9 cellular contexts compared by ENCODE assay signal in the genomic region with DNA sequence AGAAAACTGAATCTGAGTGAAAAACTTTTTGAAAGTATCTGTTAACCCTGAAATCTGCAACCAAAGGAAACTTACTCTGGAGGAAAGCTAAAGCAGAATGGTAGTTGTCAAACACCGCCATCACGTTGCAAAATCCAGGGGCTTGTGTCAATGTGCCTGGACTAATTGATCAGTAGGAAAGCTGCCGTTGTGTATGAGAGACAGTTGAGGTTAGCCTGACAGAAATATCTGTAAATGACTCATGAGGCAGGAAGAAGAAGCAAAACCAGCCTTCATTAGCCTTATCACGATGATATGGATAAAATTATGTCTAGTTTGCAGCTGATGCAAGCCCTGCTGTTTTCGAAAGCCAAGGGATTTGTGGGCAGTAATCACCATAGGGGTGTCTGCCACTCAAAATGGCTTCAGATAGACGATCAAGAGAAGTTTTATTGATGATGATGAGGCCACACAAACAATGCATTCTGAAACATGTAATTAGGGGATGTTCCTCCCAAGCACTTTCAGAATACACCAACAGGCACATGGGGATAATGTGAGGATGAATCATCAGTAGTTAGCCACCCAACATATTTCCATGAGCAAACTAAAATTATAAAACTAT. TPM values are rescaled to one million over a fixed set of nuclear protein-coding genes. Genes with fewer than 3 reads are reported as not detected.
DNase-seq lines count a peak whose midpoint lies in the region; ATAC-seq, FAIRE-seq and TF ChIP-seq lines count a peak whose summit lies in the region.
"Had no signal": no experiment of that assay in that cellular context is flagged by ENCODE, and none has a peak within 500 bp of the region (broad histone marks: within the 10 kb centered on the region; RNA-seq: fewer than 3 reads in every experiment).

No MANE protein-coding gene starts in this region.

- no peak for TF ChIP-seq POLR2A in GM12878 (IDR thresholded peaks at IDR 0.05; ENCODE audit: low read depth, low read length)

- FAIRE-seq in G401.6 (lab: Jason Lieb, UNC) = peak; percentile 30
- FAIRE-seq in GM12878 (lab: Jason Lieb, UNC) = peak; percentile 82
- FAIRE-seq in pancreas (lab: Jason Lieb, UNC) = no peak

- H3K9me3 ChIP-seq in GM12878 (replicated peaks; ENCODE audit: control insufficient read depth, insufficient read depth, low read length) (no peaks in the 10 kb centered on the region), pancreas (no peaks in the 10 kb centered on the region), HAP-1 (no peaks in the 10 kb centered on the region)

- no peak for TF ChIP-seq RAD21 in GM12878 (IDR thresholded peaks at IDR 0.05; ENCODE audit: insufficient read depth, low read depth, low read length)

- peak; percentile 22 to 26; a peak in 2 of 4 replicates for TF ChIP-seq EP300 in GM12878 (IDR thresholded peaks at IDR 0.05; ENCODE audit: borderline replicate concordance in 1 of 2, control insufficient read depth in 1 of 2, low read depth in 2 of 2, low read length in 2 of 2)

- H3K27me3 ChIP-seq in GM12878 (replicated peaks in 1 of 2; ENCODE audit: control insufficient read depth in 2 of 2, insufficient read depth in 2 of 2, low read length in 1 of 2) = no peaks in the 10 kb centered on the region; a peak in 1 of 4 replicates
- no peaks in the 10 kb centered on the region for H3K27me3 ChIP-seq in pancreas
- no peaks in the 10 kb centered on the region for H3K27me3 ChIP-seq in HAP-1 (ENCODE audit: low read depth)

- H3K36me3 ChIP-seq in GM12878 (ENCODE audit: control insufficient read depth in 2 of 2, insufficient read depth in 2 of 2, low read length in 1 of 2) = no peaks in the 10 kb centered on the region
- no peaks in the 10 kb centered on the region for H3K36me3 ChIP-seq in pancreas
- no peaks in the 10 kb centered on the region for H3K36me3 ChIP-seq in HAP-1 (replicated peaks)

- H3K79me2 ChIP-seq in GM12878 (ENCODE audit: control insufficient read depth, insufficient read depth, low read length) = no peaks in the 10 kb centered on the region

- SMC1A ChIA-PET in GM12878 (lab: Charles Lee; ENCODE audit: uncharacterized antibody, unreplicated experiment) = interaction anchor here (1.2 to 7.4 kb wide), 10 partner anchors 9 to 132 kb away, joined by 3 to 116 read pairs (median 4); no protein-coding TSS in a partner anchor

- intact Hi-C loops in GM12878 (cut with micrococcal nuclease; ENCODE audit: unreplicated experiment) (loop anchor here (10.0 kb wide), 1 partner anchor 437 kb away; no protein-coding TSS in a partner anchor), pancreas (cut with DNase I) (no loop called here)

- in situ Hi-C loops in GM12878 (cut with MboI) = loop anchor here (10.0 kb wide), 3 partner anchors 127 to 437 kb away; no protein-coding TSS in a partner anchor
- in situ Hi-C loops in HAP-1 (cut with MboI; ENCODE audit: low sequenced_read_pairs) = loop anchor here (10.0 kb wide), 1 partner anchor 117 kb away; a partner anchor contains a TSS

- DNase-seq in NOMO-1 treated with DMSO at 0.1 percent for 48 hours (lab: John Stamatoyannopoulos, UW; ENCODE audit: unreplicated experiment) = peak; percentile 98
- DNase-seq in GM12878 (ENCODE audit: low read depth, low spot score) = peak; percentile 41
- no peak for DNase-seq in pancreas
- no peak for DNase-seq in HAP-1 (ENCODE audit: low spot score in 2 of 2)
- DNase-seq in NCI-H446 (lab: John Stamatoyannopoulos, UW) = no peak
- no peak for DNase-seq in middle frontal gyrus (ENCODE audit: extremely low spot score, low spot score)
- no peak for DNase-seq in DMS79 treated with DMSO at 0.1 percent for 48 hours (lab: John Stamatoyannopoulos, UW)
- DNase-seq: H7 had no signal

- no peak for TF ChIP-seq CTCF in GM12878 (IDR thresholded peaks at IDR 0.05 in 2 of 3, conservative IDR thresholded peaks at IDR 0.05 in 1 of 3; ENCODE audit: control insufficient read depth in 2 of 3, extremely low read depth in 1 of 3, insufficient read depth in 1 of 3, low read depth in 3 of 3, low read length in 3 of 3)
- no peak for TF ChIP-seq CTCF in pancreas (IDR thresholded peaks at IDR 0.05)

- 22% methylated on average over 6 of the region's 6 CpGs for WGBS in GM12878 (ENCODE audit: insufficient coverage, insufficient replicate concordance, low lambda C conversion rate, missing lambda C conversion rate)
- 48 to 51% methylated on average over 6 of the region's 6 CpGs for WGBS in pancreas, 2 donors

- no TSS peak for BruUV-seq in GM12878 (replicated peaks; lab: Mats Ljungman, UMichigan)

- CTCF ChIA-PET in GM12878 (lab: Yijun Ruan, JAX) = interaction anchor here (0.7 to 12.5 kb wide), 13 partner anchors 11 to 266 kb away, joined by 3 to 280 read pairs (median 4); no protein-coding TSS in a partner anchor

- H3K9ac ChIP-seq in GM12878 (ENCODE audit: control insufficient read depth, insufficient read depth, low read length) = no peak overlapping the region

- peak overlapping the region; percentile 54 for H3K4me2 ChIP-seq in GM12878 (ENCODE audit: control insufficient read depth, insufficient read depth)

- peak; percentile 76 for ATAC-seq in GM12878
- peak in 1 of 4 donors; percentile 10 for ATAC-seq in pancreas

- peak overlapping the region; percentile 66 for H2AFZ ChIP-seq in GM12878 (ENCODE audit: control insufficient read depth, low read depth, low read length)

- RAD21 ChIA-PET in GM12878 (lab: Charles Lee; ENCODE audit: unreplicated experiment) = interaction anchor here (1.0 to 5.5 kb wide), 7 partner anchors 10 to 164 kb away, joined by 3 to 41 read pairs (median 6); a partner anchor contains a TSS

- H4K20me1 ChIP-seq in GM12878 (ENCODE audit: control insufficient read depth, insufficient read depth) = no peaks in the 10 kb centered on the region

- no peak overlapping the region for H3K27ac ChIP-seq in GM12878 (ENCODE audit: control insufficient read depth, insufficient read depth)
- H3K27ac ChIP-seq in pancreas = peak overlapping the region in 3 of 4 donors; percentile 27 to 28 (median 28)

- POLR2A ChIA-PET in GM12878 (lab: Charles Lee) = interaction anchor here (0.6 to 3.1 kb wide), 10 partner anchors 15 to 270 kb away, joined by 3 to 17 read pairs (median 3); a partner anchor contains a TSS

- H3K4me3 ChIP-seq in GM12878 (no peak overlapping the region), pancreas (no peak overlapping the region), HAP-1 (no peak overlapping the region)

- H3K4me1 ChIP-seq in GM12878 (ENCODE audit: control insufficient read depth, insufficient read depth, low read length) = peaks cover 7% of the 10 kb centered on the region
- peaks cover 0 to 17% (median 0%) of the 10 kb centered on the region in 3 donors for H3K4me1 ChIP-seq in pancreas
- H3K4me1 ChIP-seq in HAP-1 = no peaks in the 10 kb centered on the region

TF ChIP-seq in GM12878, 131 proteins besides CTCF, POLR2A, EP300 and RAD21 (continues in another document):
- peak; percentile 30; the same call in 1 of the 2 replicates for TF ChIP-seq JUNB (IDR thresholded peaks at IDR 0.05)
- TF ChIP-seq RUNX3 (IDR thresholded peaks at IDR 0.05; ENCODE audit: low read length) = peak; percentile 47
- TF ChIP-seq BCL11A (IDR thresholded peaks at IDR 0.05; ENCODE audit: low read depth, low read length) = peak; percentile 49; the same call in 1 of the 2 replicates
- TF ChIP-seq NFXL1 (IDR thresholded peaks at IDR 0.05; ENCODE audit: borderline replicate concordance) = no peak
- TF ChIP-seq SIN3A (IDR thresholded peaks at IDR 0.05; ENCODE audit: low read depth, low read length) = no peak
- TF ChIP-seq, protein P1, sequence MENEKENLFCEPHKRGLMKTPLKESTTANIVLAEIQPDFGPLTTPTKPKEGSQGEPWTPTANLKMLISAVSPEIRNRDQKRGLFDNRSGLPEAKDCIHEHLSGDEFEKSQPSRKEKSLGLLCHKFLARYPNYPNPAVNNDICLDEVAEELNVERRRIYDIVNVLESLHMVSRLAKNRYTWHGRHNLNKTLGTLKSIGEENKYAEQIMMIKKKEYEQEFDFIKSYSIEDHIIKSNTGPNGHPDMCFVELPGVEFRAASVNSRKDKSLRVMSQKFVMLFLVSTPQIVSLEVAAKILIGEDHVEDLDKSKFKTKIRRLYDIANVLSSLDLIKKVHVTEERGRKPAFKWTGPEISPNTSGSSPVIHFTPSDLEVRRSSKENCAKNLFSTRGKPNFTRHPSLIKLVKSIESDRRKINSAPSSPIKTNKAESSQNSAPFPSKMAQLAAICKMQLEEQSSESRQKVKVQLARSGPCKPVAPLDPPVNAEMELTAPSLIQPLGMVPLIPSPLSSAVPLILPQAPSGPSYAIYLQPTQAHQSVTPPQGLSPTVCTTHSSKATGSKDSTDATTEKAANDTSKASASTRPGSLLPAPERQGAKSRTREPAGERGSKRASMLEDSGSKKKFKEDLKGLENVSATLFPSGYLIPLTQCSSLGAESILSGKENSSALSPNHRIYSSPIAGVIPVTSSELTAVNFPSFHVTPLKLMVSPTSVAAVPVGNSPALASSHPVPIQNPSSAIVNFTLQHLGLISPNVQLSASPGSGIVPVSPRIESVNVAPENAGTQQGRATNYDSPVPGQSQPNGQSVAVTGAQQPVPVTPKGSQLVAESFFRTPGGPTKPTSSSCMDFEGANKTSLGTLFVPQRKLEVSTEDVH (IDR thresholded peaks at IDR 0.05; ENCODE audit: low read depth, partially characterized antibody) = no peak
- peak; percentile 88 for TF ChIP-seq DPF2 (IDR thresholded peaks at IDR 0.05)

RNA-seq across cellular contexts. Expression of a gene that starts 8.9 kb away (rescaled TPM):
- not detected in 2 replicates for total RNA-seq in GM12878 (2013; cell fraction: nucleolus; rRNA removed)
- total RNA-seq in GM12878 (2014; rRNA removed) (not detected in 2 replicates), GM12878 (2014; rRNA removed; fragmentation: Illumina TruSeq; extraction: Trizol) (not detected in 2 replicates), GM12878 (2021) (0.72 TPM in 1 of 2 replicates, not detected in the other), pancreas (1 to 10 TPM in 1 of 6 donors, not detected in 5; 4.3 TPM)
- not detected for polyA plus RNA-seq in GM12878 (2011; ENCODE audit: low read depth)
- polyA plus RNA-seq in GM12878 (2011; rRNA removed) (not detected in 2 replicates), GM12878 (2014; fragmentation: Illumina TruSeq; extraction: Trizol) (not detected in 2 replicates), GM12878 (2014; fragmentation: Nextera tagmentation; extraction: Ambion mirVana) (not detected), GM12878 (2014; rRNA removed) (not detected in 2 replicates), GM12878 (2016; fragmentation: Nextera tagmentation; extraction: Ambion mirVana) (not detected), pancreas (under 1 TPM in 1 of 2 donors, not detected in 1; 0.94 TPM)
- not detected in 2 replicates for polyA plus RNA-seq in GM12878 (2011; cell fraction: cytosol; rRNA removed)
- polyA plus RNA-seq in GM12878 (2011; cell fraction: nucleus; rRNA removed) = not detected in 2 replicates
- polyA plus RNA-seq in GM12878 (2012) = not detected in 2 replicates
- not detected in 2 replicates for polyA minus RNA-seq in GM12878 (2011; rRNA and poly(A)+ RNA removed)
- polyA minus RNA-seq in GM12878 (2011; cell fraction: cytosol; rRNA and poly(A)+ RNA removed) = not detected in 2 replicates
- not detected in 2 replicates for polyA minus RNA-seq in GM12878 (2011; cell fraction: nucleus; rRNA and poly(A)+ RNA removed)
- total RNA-seq: H7 had no signal

Comparison
In these comparisons a context has a peak if more than half of its experiments do, and no peak if none do; other contexts are left out.
1. DNase-seq: peak in NOMO-1 treated with DMSO at 0.1 percent for 48 hours (single experiment) and GM12878 (single experiment); none in pancreas (0 of 6), HAP-1 (0 of 2), NCI-H446 (0 of 2), middle frontal gyrus (single experiment) and DMS79 treated with DMSO at 0.1 percent for 48 hours (single experiment).